In the genomic region with DNA sequence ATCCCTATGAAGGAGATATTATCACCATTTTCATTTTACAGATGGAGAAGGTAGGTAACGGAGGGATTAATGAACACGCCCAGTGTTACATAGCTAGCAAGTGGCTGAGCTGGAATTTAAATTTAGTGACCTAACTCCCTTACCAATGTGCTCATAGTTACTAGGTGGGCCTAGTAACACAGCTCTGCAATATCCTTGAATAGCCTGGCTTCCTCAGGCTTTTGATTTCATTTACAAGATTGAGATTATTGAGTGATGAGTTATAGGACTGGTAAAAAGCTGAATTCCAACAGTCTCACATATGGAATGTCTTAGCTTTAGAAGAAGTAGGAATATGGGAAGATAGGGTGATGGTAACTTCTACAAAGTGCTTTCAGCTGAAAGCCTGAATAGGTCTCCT, we compare ENCODE assay signal across 22 cellular contexts.
A peak's percentile ranks its signal among the peaks of the same experiment; 100 is the strongest.
DNase-seq lines count a peak whose midpoint lies in the region; ATAC-seq, FAIRE-seq and TF ChIP-seq lines count a peak whose summit lies in the region.
"Had no signal": no experiment of that assay in that cellular context is flagged by ENCODE, and none has a peak within 500 bp of the region (broad histone marks: within the 10 kb centered on the region; RNA-seq: fewer than 3 reads in every experiment).

No MANE protein-coding gene starts in this region.

- no peak overlapping the region for H3K4me3 ChIP-seq in bronchial epithelial cell (ENCODE audit: low read depth, low read length)
- no peak overlapping the region for H3K4me3 ChIP-seq in keratinocyte (ENCODE audit: control insufficient read depth in 2 of 3, extremely low read depth in 1 of 3, insufficient read depth in 2 of 3, low read depth in 1 of 3, low read length in 3 of 3)
- no peak overlapping the region for H3K4me3 ChIP-seq in heart left ventricle
- no peak overlapping the region for H3K4me3 ChIP-seq in testis
- H3K4me3 ChIP-seq: GM23248, HAP-1, PC-9, SJCRH30 had no signal

- WGBS in heart left ventricle, 4 donors: 92 to 97% (median 94%) methylated on average over 2 of the region's 2 CpGs
- WGBS in testis, 2 donors: 95% methylated on average over 2 of the region's 2 CpGs

- H3K4me1 ChIP-seq in keratinocyte (ENCODE audit: control insufficient read depth, extremely low read depth, insufficient read depth, low read length) (peaks cover 11% of the 10 kb centered on the region), heart left ventricle (no peaks in the 10 kb centered on the region), testis (no peaks in the 10 kb centered on the region)
- H3K4me1 ChIP-seq: HAP-1, SJCRH30 had no signal

- H3K9me1 ChIP-seq in keratinocyte (ENCODE audit: control insufficient read depth, extremely low read depth, insufficient read depth, low read length): no peaks in the 10 kb centered on the region

- H3K9me3 ChIP-seq in keratinocyte (ENCODE audit: control insufficient read depth, low read depth, low read length) (no peaks in the 10 kb centered on the region), heart left ventricle (no peaks in the 10 kb centered on the region), testis (no peaks in the 10 kb centered on the region)
- H3K9me3 ChIP-seq: HAP-1, SJCRH30 had no signal

- peak overlapping the region; percentile 36 for H3K4me2 ChIP-seq in keratinocyte (ENCODE audit: control insufficient read depth, extremely low read depth, insufficient read depth, low read depth, low read length)
- H3K4me2 ChIP-seq: KMS-11, PC-9 had no signal

- H4K20me1 ChIP-seq in keratinocyte (ENCODE audit: control insufficient read depth, extremely low read depth, insufficient read depth, low read length): no peaks in the 10 kb centered on the region

- no peak for FAIRE-seq in bronchial epithelial cell (lab: Jason Lieb, UNC)
- no peak for FAIRE-seq in keratinocyte (lab: Jason Lieb, UNC)
- FAIRE-seq: HepG2 had no signal

- intact Hi-C loops in heart left ventricle (cut with DNase I) (no loop called here), testis (cut with DNase I; ENCODE audit: low total_unique reads) (no loop called here)

- H3K36me3 ChIP-seq in bronchial epithelial cell (ENCODE audit: control insufficient read depth, insufficient read depth, low read length) (no peaks in the 10 kb centered on the region), keratinocyte (ENCODE audit: control insufficient read depth in 2 of 2, extremely low read depth in 1 of 2, insufficient read depth in 2 of 2, low read length in 2 of 2) (no peaks in the 10 kb centered on the region), heart left ventricle (no peaks in the 10 kb centered on the region), testis (ENCODE audit: low read depth, missing control alignments) (no peaks in the 10 kb centered on the region)
- H3K36me3 ChIP-seq: HAP-1, SJCRH30 had no signal

- DNase-seq in HT1080 (ENCODE audit: low read depth): peak; percentile 22
- DNase-seq in bronchial epithelial cell (ENCODE audit: low read depth): peak; percentile 39
- no peak for DNase-seq in keratinocyte (ENCODE audit: low read depth, low spot score)
- no peak for DNase-seq in NK-92 (lab: John Stamatoyannopoulos, UW; ENCODE audit: unreplicated experiment)
- no peak for DNase-seq in heart left ventricle
- no peak for DNase-seq in testis
- DNase-seq: CD4-positive, CD25-positive, alpha-beta regulatory T cell; COR-L47; DMS 273 treated with DMSO at 0.1 percent for 48 hours; DND-41; GDM1; GM23248; NCI-H1417; NCI-H187; NCI-H2227 treated with DMSO at 0.1 percent for 48 hours; NCI-H510A treated with DMSO at 0.1 percent for 48 hours; PC-9; SJCRH30 had no signal

- dilution Hi-C loops in keratinocyte (cut with MboI; ENCODE audit: extremely low pct_ligation_motif_present, low sequenced_read_pairs): no loop called here

- H3K9ac ChIP-seq in keratinocyte (ENCODE audit: control insufficient read depth, extremely low read depth, insufficient read depth, low read length): no peak overlapping the region
- H3K9ac ChIP-seq: GM23248, KMS-11 had no signal

- H3K79me2 ChIP-seq in keratinocyte (ENCODE audit: control insufficient read depth, insufficient read depth, low read length): no peaks in the 10 kb centered on the region

- no peaks in the 10 kb centered on the region for H3K27me3 ChIP-seq in bronchial epithelial cell (ENCODE audit: control insufficient read depth, insufficient read depth, low read length)
- H3K27me3 ChIP-seq in keratinocyte (ENCODE audit: control insufficient read depth, extremely low read depth, insufficient read depth, low read length): no peaks in the 10 kb centered on the region
- peaks cover 0 to 10% (median 0%) of the 10 kb centered on the region in 9 donors for H3K27me3 ChIP-seq in heart left ventricle
- no peaks in the 10 kb centered on the region for H3K27me3 ChIP-seq in testis

- TF ChIP-seq POLR2A in heart left ventricle (IDR thresholded peaks at IDR 0.05): no peak
- TF ChIP-seq POLR2A in testis (IDR thresholded peaks at IDR 0.05): no peak

- H3K27ac ChIP-seq in keratinocyte (ENCODE audit: control insufficient read depth, insufficient read depth, low read length): no peak overlapping the region
- H3K27ac ChIP-seq in heart left ventricle: no peak overlapping the region
- no peak overlapping the region for H3K27ac ChIP-seq in testis
- H3K27ac ChIP-seq: GM23248, KMS-11, PC-9, SJCRH30 had no signal

- H2AFZ ChIP-seq in keratinocyte (ENCODE audit: control insufficient read depth, low read length): no peak overlapping the region
- H2AFZ ChIP-seq: GM23248, PC-9 had no signal

- no peak for ATAC-seq in heart left ventricle
- no peak for ATAC-seq in HG02973 (IDR thresholded peaks at IDR 0.05; ENCODE audit: unreplicated experiment)
- ATAC-seq: HepG2 had no signal

- TF ChIP-seq CTCF in bronchial epithelial cell (IDR thresholded peaks at IDR 0.05; ENCODE audit: insufficient read depth, low read length, severe bottlenecking) (no peak), keratinocyte (optimal IDR thresholded peaks at IDR 0.05 in 1 of 3, IDR thresholded peaks at IDR 0.05 in 1 of 3, conservative IDR thresholded peaks at IDR 0.05 in 1 of 3; ENCODE audit: extremely low read depth in 1 of 3, insufficient read depth in 2 of 3, low read length in 3 of 3) (no peak), heart left ventricle (IDR thresholded peaks at IDR 0.05) (no peak), testis (IDR thresholded peaks at IDR 0.05) (no peak)

Comparison
In these comparisons a context has a peak if more than half of its experiments do, and no peak if none do; other contexts are left out.
1. DNase-seq: peak in HT1080 (single experiment) and bronchial epithelial cell (single experiment); none in keratinocyte (single experiment), NK-92 (single experiment), heart left ventricle (0 of 5) and testis (single experiment).